In genomic region chr2:235171511-235172130, GRCh38 we compare ENCODE assay signal across 1 cellular context.
TF ChIP-seq lines count a peak whose summit lies in the region.

No MANE protein-coding gene starts in this region.

TF ChIP-seq in IMR-90, 13 proteins besides CTCF, POLR2A, EP300 and RAD21 (continued from another document):
- TF ChIP-seq NFE2L2 (IDR thresholded peaks at IDR 0.05; ENCODE audit: low read depth, low read length) (peak; percentile 98), RFX5 (IDR thresholded peaks at IDR 0.05; ENCODE audit: low read depth, low read length) (no peak), BHLHE40 (IDR thresholded peaks at IDR 0.05; ENCODE audit: low read depth, low read length) (peak; percentile 24; the same call in 1 of the 2 replicates), CHD1 (IDR thresholded peaks at IDR 0.05; ENCODE audit: low read depth, low read length) (no peak), USF2 (IDR thresholded peaks at IDR 0.05; ENCODE audit: low read depth, low read length) (no peak), FOS (IDR thresholded peaks at IDR 0.05; ENCODE audit: low read depth, low read length) (peak; percentile 48; the same call in 1 of the 2 replicates), MXI1 (IDR thresholded peaks at IDR 0.05; ENCODE audit: borderline replicate concordance, low read depth, low read length) (no peak), RCOR1 (IDR thresholded peaks at IDR 0.05; ENCODE audit: insufficient replicate concordance, low read length) (no peak), MAFK (IDR thresholded peaks at IDR 0.05; ENCODE audit: low read depth, low read length) (peak; percentile 84)
TF ChIP-seq in IMR-90: peak in this region for 4.
